Comparison of ENCODE assay signal across 8 cellular contexts in the genomic region with DNA sequence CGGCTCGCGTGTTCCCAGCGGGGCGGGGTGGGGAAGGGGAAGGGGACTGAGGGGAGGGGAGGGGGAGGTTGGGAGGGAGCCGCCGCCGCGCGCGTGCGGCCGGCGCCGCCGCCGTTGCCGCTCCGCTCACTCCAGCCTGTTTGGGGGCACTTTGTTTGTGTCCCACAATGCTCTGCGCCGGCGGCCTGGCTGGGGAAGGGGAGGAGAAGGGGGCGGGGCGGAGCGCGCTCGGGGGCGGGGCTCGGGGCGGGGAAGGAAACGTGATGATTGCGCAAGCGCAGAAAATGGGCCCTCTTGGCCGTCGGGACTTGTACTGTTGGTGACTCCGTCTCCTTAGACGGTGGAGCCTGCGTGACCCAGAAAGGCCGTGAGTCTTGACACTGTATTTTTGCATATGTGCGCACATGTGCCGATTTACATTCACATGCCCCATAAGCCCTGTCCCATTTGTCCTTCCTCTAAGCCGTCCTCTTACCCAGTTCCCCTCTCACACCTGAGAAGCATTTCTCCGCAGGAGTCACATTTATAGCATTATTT. TPM values are rescaled to one million over a fixed set of nuclear protein-coding genes. Genes with fewer than 3 reads are reported as not detected.
DNase-seq lines count a peak whose midpoint lies in the region; ATAC-seq and TF ChIP-seq lines count a peak whose summit lies in the region.

A gene with protein sequence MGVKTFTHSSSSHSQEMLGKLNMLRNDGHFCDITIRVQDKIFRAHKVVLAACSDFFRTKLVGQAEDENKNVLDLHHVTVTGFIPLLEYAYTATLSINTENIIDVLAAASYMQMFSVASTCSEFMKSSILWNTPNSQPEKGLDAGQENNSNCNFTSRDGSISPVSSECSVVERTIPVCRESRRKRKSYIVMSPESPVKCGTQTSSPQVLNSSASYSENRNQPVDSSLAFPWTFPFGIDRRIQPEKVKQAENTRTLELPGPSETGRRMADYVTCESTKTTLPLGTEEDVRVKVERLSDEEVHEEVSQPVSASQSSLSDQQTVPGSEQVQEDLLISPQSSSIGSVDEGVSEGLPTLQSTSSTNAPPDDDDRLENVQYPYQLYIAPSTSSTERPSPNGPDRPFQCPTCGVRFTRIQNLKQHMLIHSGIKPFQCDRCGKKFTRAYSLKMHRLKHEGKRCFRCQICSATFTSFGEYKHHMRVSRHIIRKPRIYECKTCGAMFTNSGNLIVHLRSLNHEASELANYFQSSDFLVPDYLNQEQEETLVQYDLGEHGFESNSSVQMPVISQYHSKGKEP (minus strand): TSS at position 169 of the 537 bp plus-strand sequence. CDS start 53,044 bp downstream, outside the sequence.

- peak within 1 kb of the TSS; percentile 92 for H3K4me3 Mint-ChIP-seq in activated naive CD8-positive, alpha-beta T cell treated with anti-CD3 and anti-CD28 coated beads, Interleukin-2, amount 50 U/mL, for 24 hours

- no peaks in the 10 kb centered on the region for H3K27me3 ChIP-seq in transverse colon

- TF ChIP-seq CTCF in GM10266 (IDR thresholded peaks at IDR 0.05; ENCODE audit: control insufficient read depth, insufficient read depth, low read depth, missing control alignments) (no peak), transverse colon (IDR thresholded peaks at IDR 0.05) (no peak)

- peak within 1 kb of the TSS; percentile 63 to 81 (median 70) for H3K4me3 ChIP-seq in transverse colon

- H3K36me3 ChIP-seq in transverse colon = no peaks in the 10 kb centered on the region

- TF ChIP-seq EP300 in transverse colon (IDR thresholded peaks at IDR 0.05; ENCODE audit: low read depth) = no peak

- H3K27me3 Mint-ChIP-seq in activated naive CD8-positive, alpha-beta T cell treated with anti-CD3 and anti-CD28 coated beads, Interleukin-2, amount 50 U/mL, for 24 hours = no peaks in the 10 kb centered on the region

- no peaks in the 10 kb centered on the region for H3K36me3 Mint-ChIP-seq in activated naive CD8-positive, alpha-beta T cell treated with anti-CD3 and anti-CD28 coated beads, Interleukin-2, amount 50 U/mL, for 24 hours (ENCODE audit: low read depth)

- H3K27ac Mint-ChIP-seq in activated naive CD8-positive, alpha-beta T cell treated with anti-CD3 and anti-CD28 coated beads, Interleukin-2, amount 50 U/mL, for 24 hours = peak within 1 kb of the TSS; percentile 91

- TF ChIP-seq POLR2A in transverse colon (IDR thresholded peaks at IDR 0.05) = peak; percentile 22

- DNase-seq in GM10266 (ENCODE audit: extremely low spot score) (peak; percentile 96), NCI-H1105 treated with DMSO at 0.1 percent for 48 hours (lab: John Stamatoyannopoulos, UW) (peak; percentile 97), SW480 (ENCODE audit: low spot score) (peak; percentile 88), cardiac septum (ENCODE audit: low spot score) (peak; percentile 98), pons (ENCODE audit: low spot score) (peak; percentile 93), transverse colon (peak; percentile 94)
- DNase-seq in activated naive CD8-positive, alpha-beta T cell treated with anti-CD3 and anti-CD28 coated beads, Interleukin-2, amount 50 U/mL, for 24 hours = peak; percentile 89

- intact Hi-C loops in cardiac septum (cut with DNase I) = loop anchor here (5.0 to 10.0 kb wide), 2 partner anchors 87 to 580 kb away; no protein-coding TSS in a partner anchor
- intact Hi-C loops in transverse colon (cut with DNase I; ENCODE audit: low total_unique reads) = no loop called here

- ATAC-seq in HG02610 (IDR thresholded peaks at IDR 0.05; ENCODE audit: unreplicated experiment) = peak; percentile 56
- ATAC-seq in activated naive CD8-positive, alpha-beta T cell treated with anti-CD3 and anti-CD28 coated beads, Interleukin-2, amount 50 U/mL, for 24 hours = peak; percentile 78

- peak within 1 kb of the TSS; percentile 96 to 98 (median 96) for H3K27ac ChIP-seq in transverse colon

- H3K4me1 Mint-ChIP-seq in activated naive CD8-positive, alpha-beta T cell treated with anti-CD3 and anti-CD28 coated beads, Interleukin-2, amount 50 U/mL, for 24 hours = peaks cover 35% of the 10 kb centered on the region

- no peaks in the 10 kb centered on the region for H3K9me3 ChIP-seq in transverse colon

- peaks cover 0 to 41% (median 16%) of the 10 kb centered on the region in 4 donors for H3K4me1 ChIP-seq in transverse colon

- WGBS in transverse colon (ENCODE audit: low coverage in 1 of 2), 2 donors = 3 to 21% methylated on average over 4 to 27 of the region's 43 CpGs

- in situ Hi-C loops in transverse colon (cut with MboI; ENCODE audit: low pct_ligation_motif_present in 1 of 4, low pct_unique_long_range_greater_than_20kb in 1 of 4, low sequenced_read_pairs in 3 of 4) = no loop called here

- H3K9me3 Mint-ChIP-seq in activated naive CD8-positive, alpha-beta T cell treated with anti-CD3 and anti-CD28 coated beads, Interleukin-2, amount 50 U/mL, for 24 hours = no peaks in the 10 kb centered on the region

RNA-seq across cellular contexts. Expression of the gene that starts here (rescaled TPM):
- total RNA-seq in cardiac septum (37.0 TPM), transverse colon (10 to 100 TPM; 29.7 to 64.0 (median 48.6) TPM)

Comparison
In these comparisons a context has a peak if more than half of its experiments do, and no peak if none do; other contexts are left out.
1. Peak in every context shown above with its lines: DNase-seq, ATAC-seq, H3K4me3 ChIP-seq and H3K27ac ChIP-seq.